1 cellular context compared by ENCODE assay signal in the genomic region with DNA sequence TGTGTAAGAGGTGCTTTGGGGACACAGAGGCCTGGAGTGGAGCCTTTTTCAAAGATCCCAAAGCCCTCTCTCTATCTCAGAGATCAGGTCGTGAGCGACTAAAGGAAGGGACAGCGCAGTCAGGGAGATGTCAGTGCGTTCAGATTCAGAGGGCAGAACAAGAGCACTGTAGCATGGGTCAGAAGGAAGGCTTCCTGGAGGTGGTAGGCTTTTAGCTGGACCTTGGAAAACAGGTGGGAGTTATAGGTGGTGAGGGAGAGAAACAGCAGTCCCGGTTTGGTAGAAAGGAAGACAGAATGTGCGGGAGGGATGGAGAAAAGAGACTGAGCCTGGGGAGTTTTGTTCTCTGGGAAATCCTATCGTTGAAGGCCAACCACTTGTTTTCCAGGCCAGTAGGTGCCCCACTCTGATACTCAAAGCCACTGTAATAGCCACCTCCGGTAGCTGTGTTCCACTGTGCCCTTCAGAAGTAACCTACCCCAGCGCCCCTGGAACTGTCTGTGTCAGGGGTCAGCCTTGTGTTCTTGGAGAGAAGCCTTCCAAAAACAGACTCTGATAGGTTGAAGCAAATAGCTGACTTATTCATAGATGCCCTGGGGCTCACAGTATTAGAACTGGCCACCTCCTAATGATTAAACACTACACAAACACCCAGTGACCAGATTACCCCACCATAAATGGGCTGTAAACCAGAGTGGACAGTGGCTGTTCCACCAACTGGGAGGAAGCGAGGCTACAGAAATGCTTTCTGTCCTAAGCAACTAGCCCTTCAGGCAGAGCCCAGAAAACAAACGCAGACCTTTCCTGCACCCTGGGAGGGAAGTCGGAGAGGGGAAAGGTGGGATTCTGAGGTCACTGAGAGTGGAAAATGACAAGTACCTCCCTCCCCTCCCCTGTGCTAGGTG.
TF ChIP-seq lines count a peak whose summit lies in the region.

No MANE protein-coding gene starts in this region.

TF ChIP-seq in IMR-90, 13 proteins besides CTCF, POLR2A, EP300 and RAD21:
- TF ChIP-seq BHLHE40 (IDR thresholded peaks at IDR 0.05; ENCODE audit: low read depth, low read length) (no peak), MAZ (IDR thresholded peaks at IDR 0.05; ENCODE audit: borderline replicate concordance, low read depth, low read length) (no peak), CHD1 (IDR thresholded peaks at IDR 0.05; ENCODE audit: low read depth, low read length) (no peak), CEBPB (IDR thresholded peaks at IDR 0.05; ENCODE audit: low read depth, low read length) (no peak)
